In the genomic region with DNA sequence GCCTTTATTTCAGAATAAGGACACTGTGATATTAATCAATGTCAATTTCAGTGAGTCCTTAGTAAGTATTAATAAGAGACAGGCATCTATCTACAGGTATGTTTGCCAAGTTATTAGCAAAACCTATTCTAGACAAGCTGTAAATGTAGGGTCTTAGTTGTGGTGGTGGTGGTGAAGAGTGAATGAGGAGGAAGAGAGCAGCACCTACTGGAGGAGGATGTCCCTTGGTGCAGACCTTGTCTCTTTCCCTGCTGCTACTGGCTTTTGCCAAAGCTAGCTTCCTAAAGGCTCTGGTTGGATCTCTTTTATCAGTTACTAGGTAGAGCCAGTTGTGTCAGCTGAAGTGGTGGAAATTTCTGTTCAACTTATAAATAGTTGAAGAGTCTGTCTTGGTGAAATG, we compare ENCODE assay signal across 9 cellular contexts.
DNase-seq lines count a peak whose midpoint lies in the region; ATAC-seq and TF ChIP-seq lines count a peak whose summit lies in the region.
"Had no signal": no experiment of that assay in that cellular context is flagged by ENCODE, and none has a peak within 500 bp of the region (broad histone marks: within the 10 kb centered on the region; RNA-seq: fewer than 3 reads in every experiment).

No MANE protein-coding gene starts in this region.

- POLR2A ChIA-PET in HCT116 (lab: Charles Lee): no interaction called here

- H4K8ac ChIP-seq in mesenchymal stem cell (ENCODE audit: low read length): no peak overlapping the region

- no peak overlapping the region for H3K4me3 ChIP-seq in HCT116 (replicated peaks in 1 of 2; ENCODE audit: low read depth in 1 of 2, low read length in 2 of 2)
- no peak overlapping the region for H3K4me3 ChIP-seq in mesenchymal stem cell (ENCODE audit: insufficient read depth in 1 of 2, low read depth in 1 of 2, low read length in 2 of 2)
- no peak overlapping the region for H3K4me3 ChIP-seq in HAP-1
- no peak overlapping the region for H3K4me3 ChIP-seq in esophagus muscularis mucosa

- no peak for DNase-seq in HCT116 (ENCODE audit: low read depth, low spot score)
- peak; percentile 36 for DNase-seq in OCI-M1 (lab: John Stamatoyannopoulos, UW)
- DNase-seq in mesenchymal stem cell: peak; percentile 15
- no peak for DNase-seq in HAP-1 (ENCODE audit: low spot score in 2 of 2)
- no peak for DNase-seq in esophagus muscularis mucosa (ENCODE audit: extremely low spot score)
- DNase-seq in activated naive CD4-positive, alpha-beta T cell treated with anti-CD3 and anti-CD28 coated beads, Interleukin-2, amount 50 U/mL, for 72 hours (ENCODE audit: low spot score in 2 of 2): no peak

- no peak overlapping the region for H2BK5ac ChIP-seq in mesenchymal stem cell (ENCODE audit: low read depth, low read length, poor library complexity, severe bottlenecking)

- H3K23ac ChIP-seq in mesenchymal stem cell (ENCODE audit: low read length in 2 of 2): no peak overlapping the region

- H3K4ac ChIP-seq in mesenchymal stem cell (ENCODE audit: low read depth in 1 of 2, low read length in 2 of 2): no peak overlapping the region

- RAD21 ChIA-PET in HCT116 (lab: Charles Lee; ENCODE audit: low non-redundant PET in 1 of 2, low total read pairs in 2 of 2, uncharacterized antibody in 2 of 2, unreplicated experiment in 2 of 2): no interaction called here

- H3K36me3 ChIP-seq in HCT116 (ENCODE audit: control insufficient read depth in 1 of 2, insufficient read depth in 2 of 2, low read length in 2 of 2): no peaks in the 10 kb centered on the region
- no peaks in the 10 kb centered on the region for H3K36me3 ChIP-seq in mesenchymal stem cell (ENCODE audit: control insufficient read depth in 1 of 2, insufficient read depth in 2 of 2, low read depth in 1 of 2, low read length in 2 of 2)
- H3K36me3 ChIP-seq in HAP-1 (replicated peaks): no peaks in the 10 kb centered on the region
- H3K36me3 ChIP-seq in esophagus muscularis mucosa: no peaks in the 10 kb centered on the region

- H3K18ac ChIP-seq in mesenchymal stem cell (ENCODE audit: low read depth in 1 of 2, low read length in 2 of 2): no peak overlapping the region

- intact Hi-C loops in HCT116 (cut with micrococcal nuclease): loop anchor here (1.0 kb wide), 1 partner anchor 470 kb away; no protein-coding TSS in a partner anchor
- intact Hi-C loops in esophagus muscularis mucosa (cut with DNase I): no loop called here

- CTCF ChIA-PET in HCT116 (lab: Charles Lee): interaction anchor here (1.0 kb wide), 1 partner anchor 469 kb away, joined by 3 read pairs; no protein-coding TSS in a partner anchor

- ATAC-seq in HCT116 (no peak), HG03565 (IDR thresholded peaks at IDR 0.05; ENCODE audit: unreplicated experiment) (no peak)
- ATAC-seq in activated naive CD4-positive, alpha-beta T cell treated with anti-CD3 and anti-CD28 coated beads, Interleukin-2, amount 50 U/mL, for 72 hours: no peak

- BruUV-seq in HCT116 (replicated peaks; lab: Mats Ljungman, UMichigan): no TSS peak

- no peak overlapping the region for H4K91ac ChIP-seq in mesenchymal stem cell (ENCODE audit: low read length)

- H3K27me3 ChIP-seq in HCT116 (ENCODE audit: insufficient read depth, low read length) (no peaks in the 10 kb centered on the region), mesenchymal stem cell (ENCODE audit: control insufficient read depth in 1 of 2, insufficient read depth in 1 of 2, low read length in 2 of 2) (no peaks in the 10 kb centered on the region), HAP-1 (ENCODE audit: low read depth) (peaks cover 3% of the 10 kb centered on the region), esophagus muscularis mucosa (no peaks in the 10 kb centered on the region)

- H3K14ac ChIP-seq in mesenchymal stem cell (ENCODE audit: low read length in 2 of 2): no peak overlapping the region

- TF ChIP-seq POLR2A in HCT116 (IDR thresholded peaks at IDR 0.05; ENCODE audit: borderline replicate concordance, extremely low read depth, insufficient read depth, insufficient read length): no peak
- TF ChIP-seq POLR2A in esophagus muscularis mucosa (IDR thresholded peaks at IDR 0.05; ENCODE audit: low read depth): no peak

- H4K20me1 ChIP-seq in HCT116 (ENCODE audit: insufficient read depth): no peaks in the 10 kb centered on the region

- H3K36me3 Mint-ChIP-seq in activated naive CD4-positive, alpha-beta T cell treated with anti-CD3 and anti-CD28 coated beads, Interleukin-2, amount 50 U/mL, for 72 hours: no peaks in the 10 kb centered on the region
- H3K36me3 Mint-ChIP-seq: activated naive CD8-positive, alpha-beta T cell had no signal

- H3K27ac ChIP-seq in HCT116 (ENCODE audit: low read depth, low read length) (no peak overlapping the region), mesenchymal stem cell (ENCODE audit: low read length, poor library complexity, severe bottlenecking) (no peak overlapping the region), esophagus muscularis mucosa (replicated peaks in 1 of 4) (no peak overlapping the region)

- H3K9me2 ChIP-seq in HCT116 (ENCODE audit: insufficient read depth): no peaks in the 10 kb centered on the region

- H3K9ac ChIP-seq in HCT116 (ENCODE audit: low read length): no peak overlapping the region
- no peak overlapping the region for H3K9ac ChIP-seq in mesenchymal stem cell (ENCODE audit: low read length)

- H3K9me3 ChIP-seq in HCT116 (ENCODE audit: control insufficient read depth in 1 of 2, insufficient read depth in 1 of 2, low read depth in 1 of 2, low read length in 2 of 2): no peaks in the 10 kb centered on the region
- H3K9me3 ChIP-seq in mesenchymal stem cell (ENCODE audit: control insufficient read depth, low read length): no peaks in the 10 kb centered on the region
- no peaks in the 10 kb centered on the region for H3K9me3 ChIP-seq in HAP-1
- no peaks in the 10 kb centered on the region for H3K9me3 ChIP-seq in esophagus muscularis mucosa

- H3K4me1 ChIP-seq in HCT116 (ENCODE audit: control insufficient read depth in 1 of 2, insufficient read depth in 2 of 2, low read length in 2 of 2) (no peaks in the 10 kb centered on the region), mesenchymal stem cell (ENCODE audit: control insufficient read depth, insufficient read depth, low read depth, low read length) (no peaks in the 10 kb centered on the region), HAP-1 (no peaks in the 10 kb centered on the region), esophagus muscularis mucosa (peaks cover 4 to 15% (median 10%) of the 10 kb centered on the region in 4 donors)

- H3K9me3 Mint-ChIP-seq in activated naive CD4-positive, alpha-beta T cell treated with anti-CD3 and anti-CD28 coated beads, Interleukin-2, amount 50 U/mL, for 72 hours: no peaks in the 10 kb centered on the region

- H3K79me1 ChIP-seq in mesenchymal stem cell (replicated peaks; ENCODE audit: low read length, poor library complexity, severe bottlenecking): no peaks in the 10 kb centered on the region

- TF ChIP-seq RAD21 in HCT116 (IDR thresholded peaks at IDR 0.05; ENCODE audit: low read depth): peak; percentile 40; the same call in 1 of the 2 replicates

- no peak overlapping the region for H2BK12ac ChIP-seq in mesenchymal stem cell (ENCODE audit: low read length in 2 of 2)

- TF ChIP-seq EP300 in esophagus muscularis mucosa (IDR thresholded peaks at IDR 0.05): no peak

- TF ChIP-seq CTCF in GM12873 (IDR thresholded peaks at IDR 0.05; ENCODE audit: insufficient read depth, low read depth, low read length, missing control alignments): peak; percentile 71
- peak; percentile 6 to 12 (median 8); a peak in 1 of 6 replicates for TF ChIP-seq CTCF in HCT116 (IDR thresholded peaks at IDR 0.05 in 2 of 3, conservative IDR thresholded peaks at IDR 0.05 in 1 of 3; ENCODE audit: borderline replicate concordance in 1 of 3, insufficient read depth in 1 of 3, low read depth in 2 of 3, low read length in 2 of 3)
- no peak for TF ChIP-seq CTCF in esophagus muscularis mucosa (IDR thresholded peaks at IDR 0.05)

- no peak overlapping the region for H2BK15ac ChIP-seq in mesenchymal stem cell (ENCODE audit: low read depth, poor library complexity, severe bottlenecking)

- H2AFZ ChIP-seq in HCT116 (ENCODE audit: low read depth, low read length, poor library complexity, severe bottlenecking): no peak overlapping the region
- no peak overlapping the region for H2AFZ ChIP-seq in mesenchymal stem cell (ENCODE audit: low read depth, low read length)

- no peak overlapping the region for H3K27ac Mint-ChIP-seq in activated naive CD4-positive, alpha-beta T cell treated with anti-CD3 and anti-CD28 coated beads, Interleukin-2, amount 50 U/mL, for 72 hours
- H3K27ac Mint-ChIP-seq: activated naive CD8-positive, alpha-beta T cell had no signal

- no peaks in the 10 kb centered on the region for H3K79me2 ChIP-seq in HCT116 (ENCODE audit: insufficient read depth, low read length)

- H2AK5ac ChIP-seq in mesenchymal stem cell (ENCODE audit: low read length, severe bottlenecking): no peak overlapping the region

- in situ Hi-C loops in HAP-1 (cut with MboI; ENCODE audit: low sequenced_read_pairs): no loop called here

- no peak overlapping the region for H3K4me2 ChIP-seq in HCT116 (ENCODE audit: low read length)
- H3K4me2 ChIP-seq in mesenchymal stem cell (ENCODE audit: low read length, poor library complexity, severe bottlenecking): no peak overlapping the region

- no peak overlapping the region for H2BK120ac ChIP-seq in mesenchymal stem cell (ENCODE audit: low read depth, low read length)

TF ChIP-seq in HCT116, 20 proteins besides CTCF, POLR2A, EP300 and RAD21 (continues in another document):
- TF ChIP-seq, protein P1, sequence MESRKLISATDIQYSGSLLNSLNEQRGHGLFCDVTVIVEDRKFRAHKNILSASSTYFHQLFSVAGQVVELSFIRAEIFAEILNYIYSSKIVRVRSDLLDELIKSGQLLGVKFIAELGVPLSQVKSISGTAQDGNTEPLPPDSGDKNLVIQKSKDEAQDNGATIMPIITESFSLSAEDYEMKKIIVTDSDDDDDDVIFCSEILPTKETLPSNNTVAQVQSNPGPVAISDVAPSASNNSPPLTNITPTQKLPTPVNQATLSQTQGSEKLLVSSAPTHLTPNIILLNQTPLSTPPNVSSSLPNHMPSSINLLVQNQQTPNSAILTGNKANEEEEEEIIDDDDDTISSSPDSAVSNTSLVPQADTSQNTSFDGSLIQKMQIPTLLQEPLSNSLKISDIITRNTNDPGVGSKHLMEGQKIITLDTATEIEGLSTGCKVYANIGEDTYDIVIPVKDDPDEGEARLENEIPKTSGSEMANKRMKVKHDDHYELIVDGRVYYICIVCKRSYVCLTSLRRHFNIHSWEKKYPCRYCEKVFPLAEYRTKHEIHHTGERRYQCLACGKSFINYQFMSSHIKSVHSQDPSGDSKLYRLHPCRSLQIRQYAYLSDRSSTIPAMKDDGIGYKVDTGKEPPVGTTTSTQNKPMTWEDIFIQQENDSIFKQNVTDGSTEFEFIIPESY (IDR thresholded peaks at IDR 0.05; ENCODE audit: extremely low read depth, insufficient replicate concordance, low read length): no peak
- TF ChIP-seq ELF1 (IDR thresholded peaks at IDR 0.05; ENCODE audit: borderline replicate concordance, low read depth): no peak
- no peak for TF ChIP-seq EZH2phosphoT487 (IDR thresholded peaks at IDR 0.05; ENCODE audit: borderline replicate concordance)
- no peak for TF ChIP-seq ZFX (IDR thresholded peaks at IDR 0.05)
- TF ChIP-seq SIN3A (IDR thresholded peaks at IDR 0.05; ENCODE audit: low read depth): no peak
- TF ChIP-seq EGR1 (IDR thresholded peaks at IDR 0.05; ENCODE audit: low read depth): no peak
- no peak for TF ChIP-seq SP1 (IDR thresholded peaks at IDR 0.05; ENCODE audit: low read depth)
- TF ChIP-seq CBX3 (IDR thresholded peaks at IDR 0.05; ENCODE audit: low read depth): no peak

Comparison
In these comparisons a context has a peak if more than half of its experiments do, and no peak if none do; other contexts are left out.
1. CTCF ChIP-seq: peak in GM12873 (single experiment) and HCT116 (3 of 3); none in esophagus muscularis mucosa (0 of 3).
2. DNase-seq: peak in OCI-M1 (single experiment) and mesenchymal stem cell (single experiment); none in HCT116 (single experiment), HAP-1 (0 of 2), esophagus muscularis mucosa (single experiment) and activated naive CD4-positive, alpha-beta T cell treated with anti-CD3 and anti-CD28 coated beads, Interleukin-2, amount 50 U/mL, for 72 hours (0 of 2).